17 cellular contexts compared by ENCODE assay signal in genomic region chr7:16411391-16411790, GRCh38. TPM values are rescaled to one million over a fixed set of nuclear protein-coding genes. Genes with fewer than 3 reads are reported as not detected.
"Had no signal": no experiment of that assay in that cellular context is flagged by ENCODE, and none has a peak within 500 bp of the region (broad histone marks: within the 10 kb centered on the region; RNA-seq: fewer than 3 reads in every experiment).

No MANE protein-coding gene starts in this region.

- H3K27me3 ChIP-seq: adrenal gland, left lung, ovary, upper lobe of left lung had no signal

- FAIRE-seq: islet of Langerhans, TTC549 had no signal

- H3K27ac ChIP-seq: adrenal gland, ovary, upper lobe of left lung had no signal

- H3K4me3 Mint-ChIP-seq: central memory CD8-positive, alpha-beta T cell; dendritic cell treated with granulocyte-macrophage colony-stimulating factor and Interleukin-4, amounts not matched to agents 40 ng/mL and 50 ng/mL, for 4 days had no signal

- H3K27me3 Mint-ChIP-seq: central memory CD8-positive, alpha-beta T cell had no signal

- H3K4me1 Mint-ChIP-seq: central memory CD8-positive, alpha-beta T cell had no signal

- H3K4me1 ChIP-seq: adrenal gland, left lung had no signal

- H3K9me3 ChIP-seq: adrenal gland, left lung, ovary, upper lobe of left lung had no signal

- H3K4me3 ChIP-seq: adrenal gland, left lung, ovary, upper lobe of left lung had no signal

- H3K27ac Mint-ChIP-seq: activated T-helper 2 cell treated with anti-CD3 and anti-CD28 coated beads, Interferon-gamma antibody, Interleukin-2, Interleukin-4, amounts not matched to agents 10 μg/mL and 5 μg/mL and 100 μg/mL, durations not matched to agents 14 hours and 24 hours and 36 hours; dendritic cell treated with granulocyte-macrophage colony-stimulating factor and Interleukin-4, amounts not matched to agents 40 ng/mL and 50 ng/mL, for 4 days had no signal

- H3K9me3 Mint-ChIP-seq: activated T-helper 2 cell treated with anti-CD3 and anti-CD28 coated beads, Interferon-gamma antibody, Interleukin-2, Interleukin-4, amounts not matched to agents 10 μg/mL and 5 μg/mL and 100 μg/mL, durations not matched to agents 14 hours and 24 hours and 36 hours; central memory CD8-positive, alpha-beta T cell; dendritic cell treated with granulocyte-macrophage colony-stimulating factor and Interleukin-4, amounts not matched to agents 40 ng/mL and 50 ng/mL, for 4 days had no signal

- H3K36me3 ChIP-seq: adrenal gland, left lung, ovary, upper lobe of left lung had no signal

- DNase-seq: activated CD4-positive, CD25-positive, alpha-beta regulatory T cell; activated naive CD4-positive, alpha-beta T cell treated with anti-CD3 and anti-CD28 coated beads, Interleukin-2, amount 50 U/mL, for 16 hours; adrenal gland; glutamatergic neuron; left lung; mesendoderm; ovary; stimulated activated CD4-positive, alpha-beta T cell treated with anti-CD3 and anti-CD28 coated beads, Interleukin-4, amount 100 ng/mL, for 1 hour; stimulated activated CD8-positive, alpha-beta memory T cell treated with anti-CD3 and anti-CD28 coated beads, Interleukin-4, amount 100 ng/mL, for 48 hours; stimulated activated naive CD8-positive, alpha-beta T cell treated with anti-CD3 and anti-CD28 coated beads, Interleukin-15, Interleukin-2, amounts not matched to agents 100 U/mL and 50 U/mL, for 24 hours; upper lobe of left lung had no signal

RNA-seq across cellular contexts. Expression of gene SOSTDC1, which starts 54.1 kb away (rescaled TPM):
- total RNA-seq: activated T-helper 2 cell treated with anti-CD3 and anti-CD28 coated beads, Interferon-gamma antibody, Interleukin-2, Interleukin-4, amounts not matched to agents 10 μg/mL and 5 μg/mL and 100 μg/mL, durations not matched to agents 14 hours and 24 hours and 36 hours; T-helper 1 cell treated with Interleukin-12 subunit alpha and Interleukin-12 subunit beta and Interleukin-4 antibody, amounts not matched to agents 30 ng/mL and 1 ng/mL, for 36 hours had no signal
